In genomic region chr7:156928406-156928747, GRCh38 we compare ENCODE assay signal across 30 cellular contexts.
"Had no signal": no experiment of that assay in that cellular context is flagged by ENCODE, and none has a peak within 500 bp of the region (broad histone marks: within the 10 kb centered on the region; RNA-seq: fewer than 3 reads in every experiment).

No MANE protein-coding gene starts in this region.

- H3K27me3 ChIP-seq: foreskin keratinocyte, heart left ventricle, ovary had no signal

- H3K36me3 ChIP-seq: heart left ventricle, left lung, neutrophil, ovary, sigmoid colon, suprapubic skin, tibial artery had no signal

- DNase-seq: activated CD4-positive, alpha-beta T cell treated with anti-CD3 and anti-CD28 coated beads for 4 hours; activated CD4-positive, alpha-beta T cell treated with anti-CD3 and anti-CD28 coated beads, Interleukin-2, amount 50 U/mL, for 4 hours; activated CD8-positive, alpha-beta memory T cell treated with anti-CD3 and anti-CD28 coated beads, Interleukin-2, amount 50 U/mL, for 4 hours; activated gamma-delta T cell treated with Interleukin-2 at 50 U/mL for 16 hours; activated naive CD8-positive, alpha-beta T cell treated with anti-CD3 and anti-CD28 coated beads, Interleukin-2, amount 50 U/mL, for 24 hours; activated T-cell treated with anti-CD3 and anti-CD28 coated beads, Interleukin-2, amount 50 U/mL, for 24 hours; amygdala; caudate nucleus; cortex of kidney; effector memory CD8-positive, alpha-beta T cell; left lung; ovary; psoas muscle; sigmoid colon; small intestine; stimulated activated CD4-positive, alpha-beta T cell treated with anti-CD3 and anti-CD28 coated beads, Interleukin-1b, Interleukin-23, amount 100 ng/mL, for 48 hours; stimulated activated CD4-positive, alpha-beta T cell treated with anti-CD3 and anti-CD28 coated beads, Interleukin-4, amount 100 ng/mL, for 4 hours; stimulated activated CD8-positive, alpha-beta memory T cell treated with anti-CD3 and anti-CD28 coated beads, Interleukin-4, amount 100 ng/mL, for 48 hours; stimulated activated naive CD8-positive, alpha-beta T cell treated with anti-CD3 and anti-CD28 coated beads, Interleukin-15, amount 100 ng/mL, for 72 hours; T-cell; tibial artery had no signal

- H3K9me3 ChIP-seq: heart left ventricle, left lung, neutrophil, ovary, psoas muscle, sigmoid colon, suprapubic skin, tibial artery had no signal

- H3K4me3 Mint-ChIP-seq: activated naive CD4-positive, alpha-beta T cell treated with anti-CD3 and anti-CD28 coated beads, Interleukin-2, amount 50 U/mL, for 24 hours; activated naive CD8-positive, alpha-beta T cell treated with anti-CD3 and anti-CD28 coated beads, Interleukin-2, amount 50 U/mL, for 24 hours; activated T-cell treated with anti-CD3 and anti-CD28 coated beads, Interleukin-2, amount 50 U/mL, for 24 hours; effector memory CD8-positive, alpha-beta T cell; nephron; stimulated activated memory B cell treated with anti-CD40 and anti-IgM and Interleukin-4, amounts not matched to agents 10 μg/mL and 1 μg/mL and 100 μg/mL, for 72 hours; T-cell; T-helper 2 cell treated with Interferon-gamma antibody and Interleukin-4, amounts not matched to agents 5 μg/mL and 100 μg/mL, for 36 hours had no signal

- H3K36me3 Mint-ChIP-seq: activated naive CD4-positive, alpha-beta T cell treated with anti-CD3 and anti-CD28 coated beads, Interleukin-2, amount 50 U/mL, for 24 hours; stimulated activated memory B cell treated with anti-CD40 and anti-IgM and Interleukin-4, amounts not matched to agents 10 μg/mL and 1 μg/mL and 100 μg/mL, for 72 hours; T-cell had no signal

- H3K27ac ChIP-seq: foreskin keratinocyte, heart left ventricle, left lung, neutrophil, ovary, psoas muscle, sigmoid colon, suprapubic skin, tibial artery had no signal

- H3K27ac Mint-ChIP-seq: activated naive CD4-positive, alpha-beta T cell treated with anti-CD3 and anti-CD28 coated beads, Interleukin-2, amount 50 U/mL, for 24 hours; activated naive CD8-positive, alpha-beta T cell treated with anti-CD3 and anti-CD28 coated beads, Interleukin-2, amount 50 U/mL, for 24 hours; activated T-cell treated with anti-CD3 and anti-CD28 coated beads, Interleukin-2, amount 50 U/mL, for 24 hours; nephron; stimulated activated memory B cell treated with anti-CD40 and anti-IgM and Interleukin-4, amounts not matched to agents 10 μg/mL and 1 μg/mL and 100 μg/mL, for 72 hours; stimulated activated naive CD8-positive, alpha-beta T cell treated with anti-CD3 and anti-CD28 coated beads, Interleukin-15, amount 100 ng/mL, for 72 hours; T-cell; T-helper 2 cell treated with Interferon-gamma antibody and Interleukin-4, amounts not matched to agents 5 μg/mL and 100 μg/mL, for 36 hours had no signal

- H3K9me3 Mint-ChIP-seq: activated naive CD4-positive, alpha-beta T cell treated with anti-CD3 and anti-CD28 coated beads, Interleukin-2, amount 50 U/mL, for 24 hours; activated naive CD8-positive, alpha-beta T cell treated with anti-CD3 and anti-CD28 coated beads, Interleukin-2, amount 50 U/mL, for 24 hours; nephron; stimulated activated memory B cell treated with anti-CD40 and anti-IgM and Interleukin-4, amounts not matched to agents 10 μg/mL and 1 μg/mL and 100 μg/mL, for 72 hours; T-helper 2 cell treated with Interferon-gamma antibody and Interleukin-4, amounts not matched to agents 5 μg/mL and 100 μg/mL, for 36 hours had no signal

- H3K4me3 ChIP-seq: heart left ventricle, left lung, lung, ovary, psoas muscle, sigmoid colon, suprapubic skin, tibial artery had no signal

- ATAC-seq: activated naive CD8-positive, alpha-beta T cell treated with anti-CD3 and anti-CD28 coated beads, Interleukin-2, amount 50 U/mL, for 24 hours; effector memory CD8-positive, alpha-beta T cell; heart left ventricle; left lung; psoas muscle; stimulated activated memory B cell treated with anti-CD40 and anti-IgM and Interleukin-4, amounts not matched to agents 10 μg/mL and 1 μg/mL and 100 μg/mL, for 72 hours; stimulated activated naive CD8-positive, alpha-beta T cell treated with anti-CD3 and anti-CD28 coated beads, Interleukin-15, amount 100 ng/mL, for 72 hours; T-cell had no signal

- H3K4me1 ChIP-seq: heart left ventricle, left lung, psoas muscle, sigmoid colon, suprapubic skin, tibial artery had no signal
